Comparison of ENCODE assay signal across 1 cellular context in the genomic region with DNA sequence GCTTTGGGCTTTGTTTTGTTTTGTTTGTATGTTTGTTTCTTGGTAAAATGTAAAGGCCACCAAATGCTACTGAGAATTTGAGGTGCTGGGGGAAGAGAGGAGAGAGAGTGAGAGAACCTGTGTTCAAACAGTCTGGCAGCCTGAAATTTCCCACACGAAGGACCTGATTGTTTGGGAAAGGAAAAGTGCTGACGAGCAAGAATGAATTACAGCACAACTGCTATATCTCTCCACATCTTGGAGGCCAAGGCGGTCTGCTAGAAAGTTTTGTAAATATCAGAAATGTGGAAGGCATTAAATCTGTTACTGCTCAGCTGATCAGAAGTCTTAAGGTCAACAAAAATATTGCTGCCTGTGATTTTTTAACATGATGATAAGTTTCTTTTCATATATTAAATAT.
TF ChIP-seq lines count a peak whose summit lies in the region.

No MANE protein-coding gene starts in this region.

TF ChIP-seq in endothelial cell of umbilical vein, 7 proteins besides CTCF, POLR2A, EP300 and RAD21 (continued from another document):
- TF ChIP-seq FOS (IDR thresholded peaks at IDR 0.05; ENCODE audit: borderline replicate concordance, insufficient read depth, low read length) (no peak), EZH2 (IDR thresholded peaks at IDR 0.05; ENCODE audit: borderline replicate concordance, low read depth, low read length, severe bottlenecking) (no peak), MYC (IDR thresholded peaks at IDR 0.05; ENCODE audit: low read depth, low read length) (no peak), GATA2 (IDR thresholded peaks at IDR 0.05; ENCODE audit: insufficient read depth, insufficient read length, low read depth, low read length) (no peak), POLR2AphosphoS5 (IDR thresholded peaks at IDR 0.05; ENCODE audit: insufficient read depth, low read depth, low read length) (no peak)
- TF ChIP-seq, protein P1, sequence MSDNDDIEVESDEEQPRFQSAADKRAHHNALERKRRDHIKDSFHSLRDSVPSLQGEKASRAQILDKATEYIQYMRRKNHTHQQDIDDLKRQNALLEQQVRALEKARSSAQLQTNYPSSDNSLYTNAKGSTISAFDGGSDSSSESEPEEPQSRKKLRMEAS (IDR thresholded peaks at IDR 0.05; ENCODE audit: insufficient read depth, insufficient read length) = no peak
